ENCODE assay signal across 21 cellular contexts in the genomic region with DNA sequence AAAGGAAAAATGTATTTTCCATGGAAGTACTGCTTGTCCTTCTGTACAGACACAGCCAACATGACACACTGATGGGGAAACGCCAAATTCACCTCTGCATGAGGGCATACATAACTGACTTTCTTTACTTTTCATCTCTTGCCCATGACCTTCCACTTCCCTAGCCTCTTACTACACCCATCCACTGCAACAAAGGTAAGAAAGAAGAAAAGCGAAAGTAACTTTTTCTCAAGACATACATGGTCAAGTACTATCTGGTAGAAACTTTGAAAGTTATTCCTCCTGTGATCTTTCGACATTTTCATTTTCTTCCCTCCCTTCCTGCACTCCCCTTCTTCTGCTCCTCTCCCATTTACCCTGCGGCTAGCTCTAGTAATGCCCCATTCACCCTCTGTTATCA.
A peak's percentile ranks its signal among the peaks of the same experiment; 100 is the strongest.
DNase-seq lines count a peak whose midpoint lies in the region; ATAC-seq, FAIRE-seq and TF ChIP-seq lines count a peak whose summit lies in the region.
"Had no signal": no experiment of that assay in that cellular context is flagged by ENCODE, and none has a peak within 500 bp of the region (broad histone marks: within the 10 kb centered on the region; RNA-seq: fewer than 3 reads in every experiment).

No MANE protein-coding gene starts in this region.

- no peaks in the 10 kb centered on the region for H3K27me3 Mint-ChIP-seq in CD8-positive, alpha-beta T cell (ENCODE audit: low read depth)
- H3K27me3 Mint-ChIP-seq in naive B cell, result no peaks in the 10 kb centered on the region
- H3K27me3 Mint-ChIP-seq: CD4-positive, alpha-beta T cell had no signal

- POLR2A ChIA-PET in CD8-positive, alpha-beta T cell (lab: Charles Lee), result no interaction called here

- TF ChIP-seq CTCF in CD8-positive, alpha-beta T cell (IDR thresholded peaks at IDR 0.05), result no peak

- no peaks in the 10 kb centered on the region for H3K27me3 ChIP-seq in CD8-positive, alpha-beta T cell (ENCODE audit: insufficient read depth, low read length)
- H3K27me3 ChIP-seq: BE2C, MG63 had no signal

- no peak for ATAC-seq in CD8-positive, alpha-beta T cell
- ATAC-seq in naive B cell (ENCODE audit: low read depth in 2 of 2), result no peak
- no peak for ATAC-seq in HG03439 (IDR thresholded peaks at IDR 0.05; ENCODE audit: unreplicated experiment)
- ATAC-seq: HepG2 had no signal

- DNase-seq in CD8-positive, alpha-beta T cell, result no peak
- DNase-seq in GM12891 (ENCODE audit: insufficient read length, low spot score) (no peak), OCI-M1 (lab: John Stamatoyannopoulos, UW) (peak; percentile 13), naive B cell (no peak), frontal cortex (ENCODE audit: low spot score in 2 of 2) (no peak)
- no peak for DNase-seq in NK-92 treated with Interleukin-12 subunit alpha and Interleukin-12 subunit beta, amount 100 ng/mL, for 24 hours (lab: John Stamatoyannopoulos, UW)
- DNase-seq: BE2C; CD4-positive, alpha-beta T cell; DMS79; HFFc6; MG63; NCI-H1092 treated with DMSO at 0.1 percent for 48 hours; NCI-H187 treated with DMSO at 0.1 percent for 48 hours; NCI-H446 treated with DMSO at 0.1 percent for 48 hours; RPMI8226; SIG-M5 had no signal

- CTCF ChIA-PET in CD8-positive, alpha-beta T cell (lab: Charles Lee), result no interaction called here

- no peaks in the 10 kb centered on the region for H3K9me3 Mint-ChIP-seq in CD8-positive, alpha-beta T cell
- no peaks in the 10 kb centered on the region for H3K9me3 Mint-ChIP-seq in naive B cell
- H3K9me3 Mint-ChIP-seq: CD4-positive, alpha-beta T cell; HFFc6 had no signal

- intact Hi-C loops in CD8-positive, alpha-beta T cell (cut with DNase I, micrococcal nuclease), result no loop called here

- peaks cover 3% of the 10 kb centered on the region for H3K4me1 ChIP-seq in CD8-positive, alpha-beta T cell (ENCODE audit: insufficient read depth, low read length)
- H3K4me1 ChIP-seq: BE2C had no signal

- H3K27ac Mint-ChIP-seq in CD8-positive, alpha-beta T cell, result peak overlapping the region; percentile 65
- H3K27ac Mint-ChIP-seq in naive B cell, result peak overlapping the region in 5 of 6 donors; percentile 56 to 88 (median 75)
- H3K27ac Mint-ChIP-seq: CD4-positive, alpha-beta T cell; HFFc6 had no signal

- no peaks in the 10 kb centered on the region for H3K36me3 ChIP-seq in CD8-positive, alpha-beta T cell (ENCODE audit: insufficient read depth, low read length)
- H3K36me3 ChIP-seq: BE2C, MG63 had no signal

- peaks cover 24% of the 10 kb centered on the region for H3K36me3 Mint-ChIP-seq in CD8-positive, alpha-beta T cell
- H3K36me3 Mint-ChIP-seq in naive B cell, result peaks cover 18 to 20% of the 10 kb centered on the region in 2 donors

- no peaks in the 10 kb centered on the region for H3K9me3 ChIP-seq in CD8-positive, alpha-beta T cell (ENCODE audit: low read length)
- H3K9me3 ChIP-seq: BE2C, MG63 had no signal

- no peak overlapping the region for H3K4me3 ChIP-seq in CD8-positive, alpha-beta T cell (ENCODE audit: low read depth, low read length)
- H3K4me3 ChIP-seq: MG63 had no signal

- FAIRE-seq in GM12891 (lab: Jason Lieb, UNC) (peak; percentile 5), frontal cortex (lab: Jason Lieb, UNC) (no peak)
- FAIRE-seq: D721Med, H1, HepG2 had no signal

- TF ChIP-seq POLR2A in GM12891 (IDR thresholded peaks at IDR 0.05; ENCODE audit: low read depth, low read length), result no peak

- peak overlapping the region; percentile 22 for H3K4me3 Mint-ChIP-seq in CD8-positive, alpha-beta T cell
- no peak overlapping the region for H3K4me3 Mint-ChIP-seq in naive B cell
- H3K4me3 Mint-ChIP-seq: CD4-positive, alpha-beta T cell; HFFc6 had no signal

- H3K4me1 Mint-ChIP-seq in CD8-positive, alpha-beta T cell (ENCODE audit: low read depth), result peaks cover 11% of the 10 kb centered on the region
- H3K4me1 Mint-ChIP-seq in naive B cell, result peaks cover 23 to 44% (median 40%) of the 10 kb centered on the region in 3 donors

- no peak overlapping the region for H3K27ac ChIP-seq in CD8-positive, alpha-beta T cell (ENCODE audit: low read depth, low read length)
- H3K27ac ChIP-seq: KMS-11 had no signal

TF ChIP-seq in GM12891, 5 proteins besides CTCF, POLR2A, EP300 and RAD21:
- no peak for TF ChIP-seq SPI1 (IDR thresholded peaks at IDR 0.05; ENCODE audit: low read depth, low read length)
- no peak for TF ChIP-seq TAF1 (IDR thresholded peaks at IDR 0.05; ENCODE audit: low read depth, low read length)
- TF ChIP-seq POU2F2 (IDR thresholded peaks at IDR 0.05; ENCODE audit: low read depth, low read length), result no peak
- TF ChIP-seq POLR2AphosphoS5 (IDR thresholded peaks at IDR 0.05; ENCODE audit: low read depth, low read length), result no peak
- no peak for TF ChIP-seq PAX5 (IDR thresholded peaks at IDR 0.05; ENCODE audit: insufficient read depth, low read length, severe bottlenecking)
